Comparison of ENCODE assay signal across 1 cellular context in the genomic region with DNA sequence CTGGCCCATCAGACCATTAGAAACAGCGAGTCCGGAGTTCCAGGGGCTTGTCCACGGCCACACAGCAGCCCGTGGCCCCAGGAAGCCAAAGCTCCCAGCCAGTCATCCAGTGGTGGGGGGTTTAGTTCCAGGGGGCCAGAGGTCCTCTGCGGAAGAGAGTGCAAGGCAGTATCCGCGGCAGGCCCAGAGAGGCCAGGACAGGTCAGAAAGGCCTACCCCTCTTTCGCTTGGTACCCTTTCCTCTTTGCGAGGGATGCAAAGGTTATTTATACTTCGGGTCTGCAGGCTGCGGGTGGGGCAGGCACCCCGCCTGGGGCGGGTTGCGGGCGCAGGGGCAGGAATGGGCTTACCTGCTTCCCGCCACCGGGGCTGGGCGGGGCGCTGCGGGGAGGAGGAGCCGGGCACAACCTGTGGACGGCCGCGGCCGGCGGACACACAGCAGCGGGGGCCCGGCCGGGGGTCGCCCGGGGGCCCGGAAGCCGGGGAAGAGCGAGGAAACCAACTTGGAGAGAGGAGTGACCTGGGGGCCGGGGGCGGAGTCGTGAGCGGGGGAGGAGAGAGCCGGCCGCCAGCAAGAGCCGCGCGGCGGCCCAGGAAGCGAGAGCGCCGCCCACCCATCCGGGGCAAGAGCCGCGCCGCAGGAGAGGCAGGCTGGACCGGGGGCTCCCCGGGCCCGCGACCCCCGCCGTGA.
A peak's percentile ranks its signal among the peaks of the same experiment; 100 is the strongest.
TF ChIP-seq lines count a peak whose summit lies in the region.

A gene with protein sequence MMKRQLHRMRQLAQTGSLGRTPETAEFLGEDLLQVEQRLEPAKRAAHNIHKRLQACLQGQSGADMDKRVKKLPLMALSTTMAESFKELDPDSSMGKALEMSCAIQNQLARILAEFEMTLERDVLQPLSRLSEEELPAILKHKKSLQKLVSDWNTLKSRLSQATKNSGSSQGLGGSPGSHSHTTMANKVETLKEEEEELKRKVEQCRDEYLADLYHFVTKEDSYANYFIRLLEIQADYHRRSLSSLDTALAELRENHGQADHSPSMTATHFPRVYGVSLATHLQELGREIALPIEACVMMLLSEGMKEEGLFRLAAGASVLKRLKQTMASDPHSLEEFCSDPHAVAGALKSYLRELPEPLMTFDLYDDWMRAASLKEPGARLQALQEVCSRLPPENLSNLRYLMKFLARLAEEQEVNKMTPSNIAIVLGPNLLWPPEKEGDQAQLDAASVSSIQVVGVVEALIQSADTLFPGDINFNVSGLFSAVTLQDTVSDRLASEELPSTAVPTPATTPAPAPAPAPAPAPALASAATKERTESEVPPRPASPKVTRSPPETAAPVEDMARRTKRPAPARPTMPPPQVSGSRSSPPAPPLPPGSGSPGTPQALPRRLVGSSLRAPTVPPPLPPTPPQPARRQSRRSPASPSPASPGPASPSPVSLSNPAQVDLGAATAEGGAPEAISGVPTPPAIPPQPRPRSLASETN (plus strand): TSS at position 600 of the 691 bp plus-strand sequence. CDS start 119 bp downstream, outside the sequence.

TF ChIP-seq in H1, 55 proteins besides CTCF, POLR2A, EP300 and RAD21:
- TF ChIP-seq EGR1 (IDR thresholded peaks at IDR 0.05; ENCODE audit: borderline replicate concordance, low read depth, low read length) (peak; percentile 81), NANOG (IDR thresholded peaks at IDR 0.05; ENCODE audit: insufficient read depth, low read depth, low read length, poor library complexity, severe bottlenecking) (peak; percentile 7), TBP (IDR thresholded peaks at IDR 0.05; ENCODE audit: low read depth, low read length) (0 out of 2 replicates have a peak, but pooled peaks have one; percentile 13), SRF (IDR thresholded peaks at IDR 0.05; ENCODE audit: low read depth, low read length) (no peak), TAF7 (optimal IDR thresholded peaks at IDR 0.05; ENCODE audit: borderline replicate concordance, low read depth, low read length) (no peak)
